8 cellular contexts compared by ENCODE assay signal in genomic region chr10:102114861-102115618, GRCh38. TPM values are rescaled to one million over a fixed set of nuclear protein-coding genes. Genes with fewer than 3 reads are reported as not detected.
DNase-seq lines count a peak whose midpoint lies in the region; ATAC-seq and TF ChIP-seq lines count a peak whose summit lies in the region.

No MANE protein-coding gene starts in this region.

- in situ Hi-C loops in KBM-7 (cut with MboI; ENCODE audit: low pct_unique_long_range_greater_than_20kb, low sequenced_read_pairs), result no loop called here

- peaks cover 25% of the 10 kb centered on the region for H3K4me1 ChIP-seq in foreskin keratinocyte

- H3K4me3 Mint-ChIP-seq in neural crest cell, result peak overlapping the region; percentile 91

- no peaks in the 10 kb centered on the region for H3K9me3 Mint-ChIP-seq in neural crest cell

- H3K27me3 Mint-ChIP-seq in neural crest cell (ENCODE audit: low read depth), result no peaks in the 10 kb centered on the region

- peaks cover 3% of the 10 kb centered on the region for H3K36me3 Mint-ChIP-seq in neural crest cell (ENCODE audit: low read depth)

- peak overlapping the region; percentile 96 for H3K27ac Mint-ChIP-seq in neural crest cell (ENCODE audit: unreplicated experiment)

- peaks cover 73% of the 10 kb centered on the region for H3K4me1 Mint-ChIP-seq in neural crest cell

- TF ChIP-seq CTCF in foreskin keratinocyte (conservative IDR thresholded peaks at IDR 0.05), result no peak
- no peak for TF ChIP-seq CTCF in neural crest cell (conservative IDR thresholded peaks at IDR 0.05)

- TF ChIP-seq POLR2A in Raji (IDR thresholded peaks at IDR 0.05; ENCODE audit: insufficient read depth, low read depth, low read length), result peak; percentile 73

- peak overlapping the region; percentile 7 for H3K27ac ChIP-seq in foreskin keratinocyte

- ATAC-seq in GM21515 (IDR thresholded peaks at IDR 0.05; ENCODE audit: unreplicated experiment), result peak; percentile 56
- ATAC-seq in foreskin keratinocyte, result peak; percentile 67

- no peaks in the 10 kb centered on the region for H3K27me3 ChIP-seq in foreskin keratinocyte

- peak; percentile 57 for DNase-seq in DMS153 treated with DMSO at 0.1 percent for 48 hours (lab: John Stamatoyannopoulos, UW; ENCODE audit: unreplicated experiment)
- peak; percentile 93 for DNase-seq in KBM-7
- peak; percentile 55 for DNase-seq in activated gamma-delta T cell (lab: John Stamatoyannopoulos, UW)
- peak in 1 of 2 donors; percentile 73 for DNase-seq in foreskin keratinocyte
- DNase-seq in neural crest cell (ENCODE audit: low read depth, low spot score), result peak; percentile 79
- peak; percentile 80 for DNase-seq in stromal cell of bone marrow (ENCODE audit: low read depth)

RNA-seq across cellular contexts. Expression of gene LDB1, which starts 5.1 kb away (rescaled TPM):
- total RNA-seq in foreskin keratinocyte, result 65.7 and 65.8 TPM in 2 replicates
- 38.6 and 41.4 TPM in 2 replicates for polyA plus RNA-seq in foreskin keratinocyte
- 122 and 127 TPM in 2 replicates for total RNA-seq in neural crest cell

RNA-seq across cellular contexts. Expression of gene PPRC1, which starts 17.8 kb away (rescaled TPM):
- total RNA-seq in foreskin keratinocyte (46.3 and 47.2 TPM in 2 replicates), neural crest cell (66.3 and 68.3 TPM in 2 replicates)
- polyA plus RNA-seq in foreskin keratinocyte, result 38.0 and 43.7 TPM in 2 replicates

RNA-seq across cellular contexts. Expression of gene NOLC1, which starts 37.1 kb away (rescaled TPM):
- total RNA-seq in foreskin keratinocyte (111 and 128 TPM in 2 replicates), neural crest cell (111 and 116 TPM in 2 replicates)
- polyA plus RNA-seq in foreskin keratinocyte, result 65.6 and 82.0 TPM in 2 replicates

RNA-seq across cellular contexts. Expression of gene HPS6, which starts 49.9 kb away (rescaled TPM):
- total RNA-seq in foreskin keratinocyte (33.9 and 36.1 TPM in 2 replicates), neural crest cell (17.5 and 18.9 TPM in 2 replicates)
- polyA plus RNA-seq in foreskin keratinocyte, result 28.7 and 29.4 TPM in 2 replicates

RNA-seq across cellular contexts. Expression of gene ARMH3, which starts 59.1 kb away (rescaled TPM):
- total RNA-seq in foreskin keratinocyte (13.5 and 14.2 TPM in 2 replicates), neural crest cell (24.4 TPM in 2 replicates)
- polyA plus RNA-seq in foreskin keratinocyte, result 14.6 and 15.1 TPM in 2 replicates
